In the genomic region with DNA sequence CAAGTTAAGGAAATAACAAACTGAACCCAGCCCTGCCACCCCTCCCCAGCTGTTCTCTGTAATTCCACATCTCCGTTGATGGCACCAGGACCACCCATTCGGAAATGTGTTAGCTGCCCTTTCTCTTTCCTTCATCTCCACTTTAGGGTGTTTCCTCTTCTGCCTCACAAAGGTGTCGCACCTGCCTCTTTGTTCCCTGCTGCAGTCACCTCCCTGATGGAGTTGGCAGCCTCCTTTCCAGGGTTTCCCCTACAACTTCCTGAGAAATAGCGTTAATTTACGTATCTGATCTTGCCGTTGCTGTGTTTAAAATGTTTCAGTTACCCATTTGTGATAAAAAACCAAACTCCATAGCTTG, we compare ENCODE assay signal across 12 cellular contexts. TPM values are rescaled to one million over a fixed set of nuclear protein-coding genes. Genes with fewer than 3 reads are reported as not detected.
DNase-seq lines count a peak whose midpoint lies in the region; ATAC-seq, FAIRE-seq and TF ChIP-seq lines count a peak whose summit lies in the region.
"Had no signal": no experiment of that assay in that cellular context is flagged by ENCODE, and none has a peak within 500 bp of the region (broad histone marks: within the 10 kb centered on the region; RNA-seq: fewer than 3 reads in every experiment).

No MANE protein-coding gene starts in this region.

- peak overlapping the region; percentile 52 for H3K14ac ChIP-seq in trophoblast cell (ENCODE audit: low read length)

- no peak overlapping the region for H3K18ac ChIP-seq in trophoblast cell (ENCODE audit: low read length)

- no peak overlapping the region for H2BK5ac ChIP-seq in trophoblast cell (ENCODE audit: low read depth, low read length, poor library complexity)

- no peak for FAIRE-seq in GM19239 (lab: Jason Lieb, UNC)

- no peaks in the 10 kb centered on the region for H3K9me3 ChIP-seq in body of pancreas
- H3K9me3 ChIP-seq in trophoblast cell (ENCODE audit: insufficient read depth, low read depth, low read length), result no peaks in the 10 kb centered on the region
- H3K9me3 ChIP-seq: BE2C had no signal

- no peak overlapping the region for H3K9ac ChIP-seq in trophoblast cell (ENCODE audit: low read length)

- no peaks in the 10 kb centered on the region for H3K27me3 ChIP-seq in body of pancreas
- no peaks in the 10 kb centered on the region for H3K27me3 ChIP-seq in trophoblast cell (ENCODE audit: insufficient read depth, low read length)
- H3K27me3 ChIP-seq: BE2C had no signal

- peak; percentile 13 for ATAC-seq in GM18909 (IDR thresholded peaks at IDR 0.05; ENCODE audit: poor library complexity, unreplicated experiment)
- ATAC-seq in HG02610 (IDR thresholded peaks at IDR 0.05; ENCODE audit: unreplicated experiment), result peak; percentile 6
- ATAC-seq in body of pancreas, result peak; percentile 42
- no peak for ATAC-seq in GM18519 (IDR thresholded peaks at IDR 0.05; ENCODE audit: low FRiP score, unreplicated experiment)

- no peak overlapping the region for H3K23ac ChIP-seq in trophoblast cell (ENCODE audit: low read length)

- H3K79me2 ChIP-seq in trophoblast cell (ENCODE audit: control insufficient read depth, insufficient read depth, low read length, poor library complexity), result no peaks in the 10 kb centered on the region

- no peak overlapping the region for H4K8ac ChIP-seq in trophoblast cell (ENCODE audit: low read depth, low read length)

- H4K91ac ChIP-seq in trophoblast cell (ENCODE audit: low read depth, low read length), result no peak overlapping the region

- no peak overlapping the region for H3K27ac ChIP-seq in body of pancreas
- H3K27ac ChIP-seq in trophoblast cell (ENCODE audit: low read depth, low read length), result no peak overlapping the region
- H3K27ac ChIP-seq: skin epidermis had no signal

- H3K4me1 ChIP-seq in body of pancreas, result peaks cover 4% of the 10 kb centered on the region
- H3K4me1 ChIP-seq in trophoblast cell (ENCODE audit: control insufficient read depth in 1 of 2, insufficient read depth in 2 of 2, low read length in 2 of 2), result peaks cover 4 to 5% of the 10 kb centered on the region in 2 experiments

- no peak overlapping the region for H2BK120ac ChIP-seq in trophoblast cell (ENCODE audit: insufficient read depth, low read length, poor library complexity)

- H4K12ac ChIP-seq in trophoblast cell (ENCODE audit: low read depth, low read length), result no peak overlapping the region

- no peak overlapping the region for H3K4me2 ChIP-seq in trophoblast cell (ENCODE audit: low read length)

- no peaks in the 10 kb centered on the region for H3K36me3 ChIP-seq in body of pancreas (replicated peaks in 1 of 2; ENCODE audit: insufficient read depth in 1 of 2, low read depth in 2 of 2)
- peaks cover 0 to 5% of the 10 kb centered on the region in 2 experiments for H3K36me3 ChIP-seq in trophoblast cell (ENCODE audit: control insufficient read depth in 1 of 2, insufficient read depth in 2 of 2, low read length in 2 of 2)
- H3K36me3 ChIP-seq: BE2C had no signal

- no peak for DNase-seq in body of pancreas
- DNase-seq in trophoblast cell, result no peak
- no peak for DNase-seq in GM19239 (ENCODE audit: insufficient read length, low spot score)
- no peak for DNase-seq in dedifferentiated amniotic fluid mesenchymal stem cell (ENCODE audit: extremely low spot score)
- DNase-seq in stimulated activated CD4-positive, alpha-beta T cell treated with anti-CD3 and anti-CD28 coated beads, Interleukin-4, amount 100 ng/mL, for 4 hours, result no peak

- H3K79me1 ChIP-seq in trophoblast cell (ENCODE audit: low read length), result no peaks in the 10 kb centered on the region

- 24 to 30% methylated on average over 6 of the region's 6 CpGs for WGBS in body of pancreas, 2 donors
- WGBS in trophoblast cell (ENCODE audit: extremely low coverage, insufficient coverage, insufficient read length), result no CpG with 5 or more reads among the region's 6 CpGs

- no peak overlapping the region for H2AK5ac ChIP-seq in trophoblast cell (ENCODE audit: low read length)

- intact Hi-C loops in body of pancreas (cut with DNase I), result loop anchor here (5.0 to 10.0 kb wide), 2 partner anchors 211 to 363 kb away; no protein-coding TSS in a partner anchor

- H2AFZ ChIP-seq in trophoblast cell (ENCODE audit: insufficient read depth, low read length, poor library complexity), result no peak overlapping the region

- TF ChIP-seq CTCF in body of pancreas (IDR thresholded peaks at IDR 0.05), result no peak

- TF ChIP-seq POLR2A in body of pancreas (IDR thresholded peaks at IDR 0.05), result no peak

- H2BK12ac ChIP-seq in trophoblast cell (ENCODE audit: low read length), result no peak overlapping the region

- H3K4ac ChIP-seq in trophoblast cell (ENCODE audit: low read depth, low read length), result no peak overlapping the region

- H3K4me3 ChIP-seq in body of pancreas (no peak overlapping the region), trophoblast cell (ENCODE audit: low read depth, low read length) (no peak overlapping the region)
- H3K4me3 ChIP-seq: skin epidermis had no signal

RNA-seq across cellular contexts. Expression of gene GPR171, which starts 57.3 kb away (rescaled TPM):
- total RNA-seq in body of pancreas, result under 1 TPM in 1 of 2 donors, not detected in 1; 0.78 TPM
- 0.04 TPM in 1 of 2 replicates, not detected in the other for polyA plus RNA-seq in trophoblast cell (2013)
- total RNA-seq: Daoy, MCF 10A had no signal
